20 cellular contexts compared by ENCODE assay signal in the genomic region with DNA sequence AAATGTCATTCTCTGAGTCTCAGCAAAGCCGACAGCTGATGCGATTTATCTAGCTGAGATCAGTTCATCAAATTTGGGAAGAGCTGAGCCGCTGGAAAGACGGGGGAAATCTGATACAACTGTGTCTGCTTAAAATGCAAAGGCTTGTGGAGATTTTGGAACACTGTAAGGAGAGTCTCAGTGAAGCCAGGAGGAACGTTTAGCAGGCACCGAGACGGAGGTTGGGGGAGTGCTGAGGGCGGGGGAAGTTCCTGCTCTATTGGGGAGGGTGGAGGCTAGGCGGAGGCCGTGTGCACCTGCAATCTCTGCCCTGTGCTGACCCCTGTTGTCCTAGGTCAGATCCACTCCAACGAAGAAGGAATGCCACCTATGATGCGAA.
"Had no signal": no experiment of that assay in that cellular context is flagged by ENCODE, and none has a peak within 500 bp of the region (broad histone marks: within the 10 kb centered on the region; RNA-seq: fewer than 3 reads in every experiment).

No MANE protein-coding gene starts in this region.

- H3K27me3 ChIP-seq: brain microvascular endothelial cell, thyroid gland had no signal

- H3K4me1 Mint-ChIP-seq: natural killer cell had no signal

- H3K36me3 Mint-ChIP-seq: activated naive CD4-positive, alpha-beta T cell treated with anti-CD3 and anti-CD28 coated beads, Interleukin-2, amount 10 ng/mL, durations not matched to agents 7 days and 5 days; natural killer cell had no signal

- H3K4me3 ChIP-seq: coronary artery, lung, thyroid gland had no signal

- H3K4me3 Mint-ChIP-seq: activated CD4-positive, alpha-beta T cell treated with anti-CD3 and anti-CD28 coated beads, Interleukin-2, amount 10 ng/mL, durations not matched to agents 24 days and 14 days; activated CD8-positive, alpha-beta T cell treated with anti-CD3 and anti-CD28 coated beads, Interleukin-2, amount 10 ng/mL, durations not matched to agents 7 days and 5 days; activated naive CD4-positive, alpha-beta T cell treated with anti-CD3 and anti-CD28 coated beads, Interleukin-2, amount 10 ng/mL, durations not matched to agents 7 days and 5 days; activated naive CD8-positive, alpha-beta T cell treated with anti-CD3 and anti-CD28 coated beads, Interleukin-2, amount 50 U/mL, for 24 hours; activated T-cell treated with anti-CD3 and anti-CD28 coated beads, Interleukin-2, amount 50 U/mL, for 24 hours; natural killer cell had no signal

- H3K9me3 Mint-ChIP-seq: activated CD4-positive, alpha-beta T cell treated with anti-CD3 and anti-CD28 coated beads, Interleukin-2, amount 10 ng/mL, durations not matched to agents 24 days and 14 days; activated naive CD4-positive, alpha-beta T cell treated with anti-CD3 and anti-CD28 coated beads, Interleukin-2, amount 10 ng/mL, durations not matched to agents 7 days and 5 days; activated naive CD8-positive, alpha-beta T cell treated with anti-CD3 and anti-CD28 coated beads, Interleukin-2, amount 50 U/mL, for 24 hours; activated T-cell treated with anti-CD3 and anti-CD28 coated beads, Interleukin-2, amount 50 U/mL, for 24 hours; activated T-helper 2 cell treated with anti-CD3 and anti-CD28 coated beads, Interferon-gamma antibody, Interleukin-2, Interleukin-4, amounts not matched to agents 10 μg/mL and 5 μg/mL and 100 μg/mL, durations not matched to agents 14 hours and 24 hours and 36 hours; natural killer cell had no signal

- DNase-seq: activated CD4-positive, alpha-beta T cell treated with anti-CD3 and anti-CD28 coated beads, Interleukin-2, amount 10 ng/mL, durations not matched to agents 24 days and 14 days; activated CD8-positive, alpha-beta T cell treated with anti-CD3 and anti-CD28 coated beads, Interleukin-2, amount 10 ng/mL, durations not matched to agents 7 days and 5 days; activated naive CD4-positive, alpha-beta T cell treated with anti-CD3 and anti-CD28 coated beads, Interleukin-2, amount 10 ng/mL, durations not matched to agents 7 days and 5 days; activated naive CD8-positive, alpha-beta T cell treated with anti-CD3 and anti-CD28 coated beads, Interleukin-2, amount 50 U/mL, for 24 hours; activated T-cell treated with anti-CD3 and anti-CD28 coated beads, Interleukin-2, amount 50 U/mL, for 24 hours; aorta; brain microvascular endothelial cell; central memory CD4-positive, alpha-beta T cell; erythroblast; foreskin melanocyte; glutamatergic neuron; hypothalamus; natural killer cell; stimulated activated CD8-positive, alpha-beta memory T cell treated with anti-CD3 and anti-CD28 coated beads, Interleukin-4, amount 100 ng/mL, for 48 hours; stimulated activated naive CD4-positive, alpha-beta T cell; T1000; thyroid gland had no signal

- H3K36me3 ChIP-seq: brain microvascular endothelial cell, thyroid gland had no signal

- H3K27ac ChIP-seq: brain microvascular endothelial cell, coronary artery, thyroid gland had no signal

- H3K4me1 ChIP-seq: thyroid gland had no signal

- H3K27me3 Mint-ChIP-seq: activated naive CD8-positive, alpha-beta T cell treated with anti-CD3 and anti-CD28 coated beads, Interleukin-2, amount 50 U/mL, for 24 hours had no signal

- ATAC-seq: activated CD8-positive, alpha-beta T cell treated with anti-CD3 and anti-CD28 coated beads, Interleukin-2, amount 10 ng/mL, durations not matched to agents 7 days and 5 days; activated naive CD8-positive, alpha-beta T cell treated with anti-CD3 and anti-CD28 coated beads, Interleukin-2, amount 50 U/mL, for 24 hours; natural killer cell had no signal

- H3K9me3 ChIP-seq: thyroid gland had no signal

- H3K27ac Mint-ChIP-seq: activated CD4-positive, alpha-beta T cell treated with anti-CD3 and anti-CD28 coated beads, Interleukin-2, amount 10 ng/mL, durations not matched to agents 24 days and 14 days; activated CD8-positive, alpha-beta T cell treated with anti-CD3 and anti-CD28 coated beads, Interleukin-2, amount 10 ng/mL, durations not matched to agents 7 days and 5 days; activated naive CD4-positive, alpha-beta T cell treated with anti-CD3 and anti-CD28 coated beads, Interleukin-2, amount 10 ng/mL, durations not matched to agents 7 days and 5 days; activated naive CD8-positive, alpha-beta T cell treated with anti-CD3 and anti-CD28 coated beads, Interleukin-2, amount 50 U/mL, for 24 hours; activated T-cell treated with anti-CD3 and anti-CD28 coated beads, Interleukin-2, amount 50 U/mL, for 24 hours; activated T-helper 2 cell treated with anti-CD3 and anti-CD28 coated beads, Interferon-gamma antibody, Interleukin-2, Interleukin-4, amounts not matched to agents 10 μg/mL and 5 μg/mL and 100 μg/mL, durations not matched to agents 14 hours and 24 hours and 36 hours; natural killer cell had no signal
